In the genomic region with DNA sequence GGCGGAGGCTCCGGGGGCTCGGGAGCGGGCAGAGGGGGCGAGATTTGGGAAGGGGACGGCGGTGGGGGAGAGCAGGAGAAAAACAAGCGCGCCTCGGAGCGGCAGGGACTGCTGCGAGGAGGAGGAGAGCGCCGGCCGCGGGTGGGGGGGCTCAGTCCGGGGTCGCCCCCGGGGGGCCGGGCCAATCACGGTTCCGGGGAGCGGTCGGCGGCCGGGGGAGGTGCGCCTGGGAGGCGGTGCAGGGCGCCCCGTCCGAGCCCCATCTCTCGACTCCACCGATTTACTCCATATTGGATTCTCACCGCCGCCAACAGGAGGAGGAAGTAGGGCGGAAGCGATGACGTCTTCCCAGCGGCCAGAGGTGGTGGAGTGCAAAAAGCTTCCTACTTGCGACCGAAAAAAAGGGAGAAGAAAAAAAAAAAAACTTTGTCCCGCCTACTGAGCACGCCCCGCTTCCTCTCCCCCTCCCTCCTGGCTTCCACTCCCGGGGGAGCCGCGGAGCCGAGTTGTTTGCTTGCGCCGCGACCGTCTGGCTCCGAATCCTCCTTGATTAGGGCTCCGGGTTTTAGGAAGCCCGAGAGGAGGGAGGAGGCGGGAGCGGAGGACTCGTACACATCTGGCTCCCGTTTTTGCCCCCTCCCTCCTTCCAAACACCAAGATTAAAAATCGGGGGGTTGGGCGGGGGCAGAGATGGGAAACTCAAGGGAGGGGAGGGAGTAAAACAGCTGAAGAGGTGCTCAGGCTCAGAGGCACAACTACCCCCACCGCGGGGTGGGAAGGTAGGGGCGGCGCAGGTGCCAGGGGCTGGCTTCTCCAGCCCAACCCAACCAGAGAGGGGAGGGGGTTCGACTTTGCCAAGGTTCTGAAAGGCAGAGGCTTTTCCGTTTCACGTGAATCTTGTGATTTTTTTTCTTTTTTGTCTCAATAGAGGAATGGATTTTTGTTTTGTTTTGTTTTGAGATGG, we compare ENCODE assay signal across 1 cellular context.
TF ChIP-seq lines count a peak whose summit lies in the region.

Gene SPRED2 (minus strand): TSS at position 373 of the 964 bp plus-strand sequence. CDS start 612 bp downstream, outside the sequence.

TF ChIP-seq in HepG2, 621 proteins besides CTCF, POLR2A, EP300 and RAD21 (continued from another document and continues in another):
- TF ChIP-seq ZNF652 (CRISPR knock-in tag; IDR thresholded peaks at IDR 0.05; ENCODE audit: borderline replicate concordance, low read depth), result peak; percentile 64; the same call in 1 of the 2 replicates
- peak; percentile 63; the same call in 1 of the 2 replicates for TF ChIP-seq HNF4G (IDR thresholded peaks at IDR 0.05; ENCODE audit: borderline replicate concordance, low read depth, low read length)
- TF ChIP-seq HNF4G (CRISPR knock-in tag; IDR thresholded peaks at IDR 0.05; ENCODE audit: borderline replicate concordance, low read depth), result no peak
- peak; percentile 77; the same call in 1 of the 2 replicates for TF ChIP-seq ZNF607 (CRISPR knock-in tag; IDR thresholded peaks at IDR 0.05; ENCODE audit: borderline replicate concordance)
- 0 out of 2 replicates have a peak, but pooled peaks have one; percentile 54 for TF ChIP-seq ZSCAN30 (CRISPR knock-in tag; IDR thresholded peaks at IDR 0.05)
- peak; percentile 86 for TF ChIP-seq ZNF609 (CRISPR knock-in tag; IDR thresholded peaks at IDR 0.05; ENCODE audit: borderline replicate concordance)
- peak; percentile 91; the same call in 1 of the 2 replicates for TF ChIP-seq HMGXB3 (CRISPR knock-in tag; IDR thresholded peaks at IDR 0.05; ENCODE audit: borderline replicate concordance)
- no peak for TF ChIP-seq ELK4 (CRISPR knock-in tag; IDR thresholded peaks at IDR 0.05; ENCODE audit: borderline replicate concordance)
- TF ChIP-seq RBM22 (optimal IDR thresholded peaks at IDR 0.05; ENCODE audit: low read length), result no peak
- TF ChIP-seq KDM5B (CRISPR knock-in tag; IDR thresholded peaks at IDR 0.05; ENCODE audit: borderline replicate concordance), result no peak; the same call in 1 of the 2 replicates
- TF ChIP-seq BRCA1 (CRISPR knock-in tag; IDR thresholded peaks at IDR 0.05), result no peak
- TF ChIP-seq ZNF768 (CRISPR knock-in tag; IDR thresholded peaks at IDR 0.05), result peak; percentile 67
- peak; percentile 95 for TF ChIP-seq THRA (CRISPR knock-in tag; IDR thresholded peaks at IDR 0.05; ENCODE audit: borderline replicate concordance)
- peak; percentile 85 for TF ChIP-seq TBL1XR1 (IDR thresholded peaks at IDR 0.05; ENCODE audit: borderline replicate concordance, low read length, partially characterized antibody)
- TF ChIP-seq, protein P1, sequence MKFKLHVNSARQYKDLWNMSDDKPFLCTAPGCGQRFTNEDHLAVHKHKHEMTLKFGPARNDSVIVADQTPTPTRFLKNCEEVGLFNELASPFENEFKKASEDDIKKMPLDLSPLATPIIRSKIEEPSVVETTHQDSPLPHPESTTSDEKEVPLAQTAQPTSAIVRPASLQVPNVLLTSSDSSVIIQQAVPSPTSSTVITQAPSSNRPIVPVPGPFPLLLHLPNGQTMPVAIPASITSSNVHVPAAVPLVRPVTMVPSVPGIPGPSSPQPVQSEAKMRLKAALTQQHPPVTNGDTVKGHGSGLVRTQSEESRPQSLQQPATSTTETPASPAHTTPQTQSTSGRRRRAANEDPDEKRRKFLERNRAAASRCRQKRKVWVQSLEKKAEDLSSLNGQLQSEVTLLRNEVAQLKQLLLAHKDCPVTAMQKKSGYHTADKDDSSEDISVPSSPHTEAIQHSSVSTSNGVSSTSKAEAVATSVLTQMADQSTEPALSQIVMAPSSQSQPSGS (CRISPR knock-in tag; IDR thresholded peaks at IDR 0.05), result peak; percentile 98
- TF ChIP-seq, protein P2, sequence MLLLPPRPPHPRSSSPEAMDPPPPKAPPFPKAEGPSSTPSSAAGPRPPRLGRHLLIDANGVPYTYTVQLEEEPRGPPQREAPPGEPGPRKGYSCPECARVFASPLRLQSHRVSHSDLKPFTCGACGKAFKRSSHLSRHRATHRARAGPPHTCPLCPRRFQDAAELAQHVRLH (CRISPR knock-in tag; IDR thresholded peaks at IDR 0.05; ENCODE audit: borderline replicate concordance, low read depth), result no peak; the same call in 1 of the 2 replicates
- TF ChIP-seq ZNF891 (CRISPR knock-in tag; IDR thresholded peaks at IDR 0.05), result peak; percentile 24; the same call in 1 of the 2 replicates
- no peak for TF ChIP-seq FOXA1 (IDR thresholded peaks at IDR 0.05)
- TF ChIP-seq FOXA1 (CRISPR knock-in tag; IDR thresholded peaks at IDR 0.05), result peak; percentile 80
- peak; percentile 87 for TF ChIP-seq ZNF687 (CRISPR knock-in tag; IDR thresholded peaks at IDR 0.05)
- TF ChIP-seq RFX5 (IDR thresholded peaks at IDR 0.05; ENCODE audit: low read depth, low read length), result 0 out of 2 replicates have a peak, but pooled peaks have one; percentile 25
- no peak for TF ChIP-seq PLSCR1 (CRISPR knock-in tag; IDR thresholded peaks at IDR 0.05; ENCODE audit: borderline replicate concordance)
- TF ChIP-seq NR2F6 (IDR thresholded peaks at IDR 0.05), result peak; percentile 55
- TF ChIP-seq NR2F6 (CRISPR knock-in tag; IDR thresholded peaks at IDR 0.05), result peak; percentile 73; the same call in 1 of the 2 replicates
- TF ChIP-seq HDAC1 (CRISPR knock-in tag; IDR thresholded peaks at IDR 0.05), result peak; percentile 83
- TF ChIP-seq SRSF4 (IDR thresholded peaks at IDR 0.05; ENCODE audit: low read depth, low read length, poor library complexity, severe bottlenecking), result no peak
- peak; percentile 70; the same call in 1 of the 2 replicates for TF ChIP-seq HOXA5 (CRISPR knock-in tag; IDR thresholded peaks at IDR 0.05)
- no peak for TF ChIP-seq NR3C1 (CRISPR knock-in tag; IDR thresholded peaks at IDR 0.05)
- peak; percentile 79; the same call in 1 of the 2 replicates for TF ChIP-seq ZNF782 (CRISPR knock-in tag; IDR thresholded peaks at IDR 0.05; ENCODE audit: borderline replicate concordance)
- TF ChIP-seq, protein P3, sequence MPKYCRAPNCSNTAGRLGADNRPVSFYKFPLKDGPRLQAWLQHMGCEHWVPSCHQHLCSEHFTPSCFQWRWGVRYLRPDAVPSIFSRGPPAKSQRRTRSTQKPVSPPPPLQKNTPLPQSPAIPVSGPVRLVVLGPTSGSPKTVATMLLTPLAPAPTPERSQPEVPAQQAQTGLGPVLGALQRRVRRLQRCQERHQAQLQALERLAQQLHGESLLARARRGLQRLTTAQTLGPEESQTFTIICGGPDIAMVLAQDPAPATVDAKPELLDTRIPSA (CRISPR knock-in tag; IDR thresholded peaks at IDR 0.05; ENCODE audit: borderline replicate concordance), result no peak
- peak; percentile 80; the same call in 1 of the 2 replicates for TF ChIP-seq RXRA (CRISPR knock-in tag; IDR thresholded peaks at IDR 0.05)
